In the genomic region with DNA sequence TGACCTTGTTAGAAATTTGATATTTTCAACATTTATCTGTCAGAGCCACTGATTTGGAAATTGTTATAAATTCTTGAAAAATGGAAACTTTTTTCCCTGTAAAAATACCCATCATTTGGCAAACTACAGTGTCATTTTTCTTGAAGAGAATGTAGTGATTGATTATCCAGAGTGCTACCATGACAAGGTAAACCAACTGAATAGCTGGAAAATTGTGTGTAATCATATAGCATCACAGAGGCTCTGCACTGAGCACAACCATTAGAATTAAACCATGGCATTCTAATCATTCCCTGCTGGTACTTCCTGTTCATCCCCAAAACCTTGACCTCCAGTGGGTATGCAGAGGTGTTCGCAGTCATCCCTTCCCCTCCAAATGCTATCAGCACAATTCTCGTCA, we compare ENCODE assay signal across 2 cellular contexts.
TF ChIP-seq lines count a peak whose summit lies in the region.

No MANE protein-coding gene starts in this region.

TF ChIP-seq in SK-N-SH treated with all-trans-retinoic acid at 6 μM for 48 hours, 23 proteins besides CTCF, POLR2A, EP300 and RAD21 (continued from another document):
- TF ChIP-seq ISL1 (CRISPR knock-in tag; IDR thresholded peaks at IDR 0.05) = no peak
- TF ChIP-seq, protein P1, sequence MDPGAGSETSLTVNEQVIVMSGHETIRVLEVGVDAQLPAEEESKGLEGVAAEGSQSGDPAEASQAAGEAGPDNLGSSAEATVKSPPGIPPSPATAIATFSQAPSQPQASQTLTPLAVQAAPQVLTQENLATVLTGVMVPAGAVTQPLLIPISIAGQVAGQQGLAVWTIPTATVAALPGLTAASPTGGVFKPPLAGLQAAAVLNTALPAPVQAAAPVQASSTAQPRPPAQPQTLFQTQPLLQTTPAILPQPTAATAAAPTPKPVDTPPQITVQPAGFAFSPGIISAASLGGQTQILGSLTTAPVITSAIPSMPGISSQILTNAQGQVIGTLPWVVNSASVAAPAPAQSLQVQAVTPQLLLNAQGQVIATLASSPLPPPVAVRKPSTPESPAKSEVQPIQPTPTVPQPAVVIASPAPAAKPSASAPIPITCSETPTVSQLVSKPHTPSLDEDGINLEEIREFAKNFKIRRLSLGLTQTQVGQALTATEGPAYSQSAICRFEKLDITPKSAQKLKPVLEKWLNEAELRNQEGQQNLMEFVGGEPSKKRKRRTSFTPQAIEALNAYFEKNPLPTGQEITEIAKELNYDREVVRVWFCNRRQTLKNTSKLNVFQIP (CRISPR knock-in tag; IDR thresholded peaks at IDR 0.05; ENCODE audit: borderline replicate concordance, low read depth) = no peak
- TF ChIP-seq OSR1 (CRISPR knock-in tag; IDR thresholded peaks at IDR 0.05) = no peak
- no peak for TF ChIP-seq TCF4 (CRISPR knock-in tag; IDR thresholded peaks at IDR 0.05; ENCODE audit: borderline replicate concordance)
- no peak for TF ChIP-seq GLIS3 (CRISPR knock-in tag; IDR thresholded peaks at IDR 0.05)
- TF ChIP-seq ZC3H10 (CRISPR knock-in tag; IDR thresholded peaks at IDR 0.05) = no peak
- TF ChIP-seq ZFP30 (CRISPR knock-in tag; IDR thresholded peaks at IDR 0.05) = no peak
- no peak for TF ChIP-seq SNAI2 (CRISPR knock-in tag; IDR thresholded peaks at IDR 0.05)
TF ChIP-seq in SK-N-SH treated with all-trans-retinoic acid at 6 μM for 48 hours: peak in this region for 0.

TF ChIP-seq in SK-N-SH, 30 proteins besides CTCF, POLR2A, EP300 and RAD21 (continued from another document):
- TF ChIP-seq, protein P2, sequence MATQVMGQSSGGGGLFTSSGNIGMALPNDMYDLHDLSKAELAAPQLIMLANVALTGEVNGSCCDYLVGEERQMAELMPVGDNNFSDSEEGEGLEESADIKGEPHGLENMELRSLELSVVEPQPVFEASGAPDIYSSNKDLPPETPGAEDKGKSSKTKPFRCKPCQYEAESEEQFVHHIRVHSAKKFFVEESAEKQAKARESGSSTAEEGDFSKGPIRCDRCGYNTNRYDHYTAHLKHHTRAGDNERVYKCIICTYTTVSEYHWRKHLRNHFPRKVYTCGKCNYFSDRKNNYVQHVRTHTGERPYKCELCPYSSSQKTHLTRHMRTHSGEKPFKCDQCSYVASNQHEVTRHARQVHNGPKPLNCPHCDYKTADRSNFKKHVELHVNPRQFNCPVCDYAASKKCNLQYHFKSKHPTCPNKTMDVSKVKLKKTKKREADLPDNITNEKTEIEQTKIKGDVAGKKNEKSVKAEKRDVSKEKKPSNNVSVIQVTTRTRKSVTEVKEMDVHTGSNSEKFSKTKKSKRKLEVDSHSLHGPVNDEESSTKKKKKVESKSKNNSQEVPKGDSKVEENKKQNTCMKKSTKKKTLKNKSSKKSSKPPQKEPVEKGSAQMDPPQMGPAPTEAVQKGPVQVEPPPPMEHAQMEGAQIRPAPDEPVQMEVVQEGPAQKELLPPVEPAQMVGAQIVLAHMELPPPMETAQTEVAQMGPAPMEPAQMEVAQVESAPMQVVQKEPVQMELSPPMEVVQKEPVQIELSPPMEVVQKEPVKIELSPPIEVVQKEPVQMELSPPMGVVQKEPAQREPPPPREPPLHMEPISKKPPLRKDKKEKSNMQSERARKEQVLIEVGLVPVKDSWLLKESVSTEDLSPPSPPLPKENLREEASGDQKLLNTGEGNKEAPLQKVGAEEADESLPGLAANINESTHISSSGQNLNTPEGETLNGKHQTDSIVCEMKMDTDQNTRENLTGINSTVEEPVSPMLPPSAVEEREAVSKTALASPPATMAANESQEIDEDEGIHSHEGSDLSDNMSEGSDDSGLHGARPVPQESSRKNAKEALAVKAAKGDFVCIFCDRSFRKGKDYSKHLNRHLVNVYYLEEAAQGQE (IDR thresholded peaks at IDR 0.05; ENCODE audit: low read depth, low read length) = no peak
- TF ChIP-seq RCOR1 (IDR thresholded peaks at IDR 0.05; ENCODE audit: low read length) = no peak
- TF ChIP-seq TEAD4 (IDR thresholded peaks at IDR 0.05; ENCODE audit: borderline replicate concordance, insufficient read depth) = no peak
- TF ChIP-seq, protein P3, sequence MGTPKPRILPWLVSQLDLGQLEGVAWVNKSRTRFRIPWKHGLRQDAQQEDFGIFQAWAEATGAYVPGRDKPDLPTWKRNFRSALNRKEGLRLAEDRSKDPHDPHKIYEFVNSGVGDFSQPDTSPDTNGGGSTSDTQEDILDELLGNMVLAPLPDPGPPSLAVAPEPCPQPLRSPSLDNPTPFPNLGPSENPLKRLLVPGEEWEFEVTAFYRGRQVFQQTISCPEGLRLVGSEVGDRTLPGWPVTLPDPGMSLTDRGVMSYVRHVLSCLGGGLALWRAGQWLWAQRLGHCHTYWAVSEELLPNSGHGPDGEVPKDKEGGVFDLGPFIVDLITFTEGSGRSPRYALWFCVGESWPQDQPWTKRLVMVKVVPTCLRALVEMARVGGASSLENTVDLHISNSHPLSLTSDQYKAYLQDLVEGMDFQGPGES (IDR thresholded peaks at IDR 0.05; ENCODE audit: low read depth, low read length) = no peak
- TF ChIP-seq EZH2phosphoT487 (IDR thresholded peaks at IDR 0.05; ENCODE audit: borderline replicate concordance, low read depth) = no peak
- TF ChIP-seq CHD2 (IDR thresholded peaks at IDR 0.05; ENCODE audit: low read length, partially characterized antibody) = no peak
- TF ChIP-seq GATA2 (CRISPR knock-in tag; IDR thresholded peaks at IDR 0.05) = no peak
- TF ChIP-seq ELF1 (IDR thresholded peaks at IDR 0.05) = no peak
- TF ChIP-seq SIN3A (IDR thresholded peaks at IDR 0.05; ENCODE audit: borderline replicate concordance, low read depth, low read length) = no peak
- TF ChIP-seq, protein P4, sequence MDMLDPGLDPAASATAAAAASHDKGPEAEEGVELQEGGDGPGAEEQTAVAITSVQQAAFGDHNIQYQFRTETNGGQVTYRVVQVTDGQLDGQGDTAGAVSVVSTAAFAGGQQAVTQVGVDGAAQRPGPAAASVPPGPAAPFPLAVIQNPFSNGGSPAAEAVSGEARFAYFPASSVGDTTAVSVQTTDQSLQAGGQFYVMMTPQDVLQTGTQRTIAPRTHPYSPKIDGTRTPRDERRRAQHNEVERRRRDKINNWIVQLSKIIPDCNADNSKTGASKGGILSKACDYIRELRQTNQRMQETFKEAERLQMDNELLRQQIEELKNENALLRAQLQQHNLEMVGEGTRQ (IDR thresholded peaks at IDR 0.05; ENCODE audit: borderline replicate concordance, low read depth, low read length) = no peak
- TF ChIP-seq, protein P5, sequence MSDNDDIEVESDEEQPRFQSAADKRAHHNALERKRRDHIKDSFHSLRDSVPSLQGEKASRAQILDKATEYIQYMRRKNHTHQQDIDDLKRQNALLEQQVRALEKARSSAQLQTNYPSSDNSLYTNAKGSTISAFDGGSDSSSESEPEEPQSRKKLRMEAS (IDR thresholded peaks at IDR 0.05; ENCODE audit: low read depth) = no peak
